ENCODE assay signal across 28 cellular contexts in the genomic region with DNA sequence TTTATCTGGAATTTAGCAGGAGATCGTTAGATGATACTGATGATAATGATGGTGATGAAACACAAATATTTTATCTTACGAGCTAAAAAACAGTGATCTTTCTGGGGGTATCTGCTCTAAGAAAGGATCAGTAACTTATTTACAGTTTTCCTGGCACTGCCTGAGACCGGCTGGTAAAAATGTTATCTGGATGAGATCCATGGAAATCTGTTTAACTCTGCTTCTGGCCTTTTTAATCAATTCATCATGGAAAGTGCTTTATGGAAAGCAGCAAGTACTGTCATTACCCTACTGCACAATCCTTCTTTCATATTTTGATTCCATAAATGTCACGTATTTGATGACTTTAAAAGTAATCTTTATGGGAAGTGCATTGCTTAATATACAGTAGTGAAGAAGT.
"Had no signal": no experiment of that assay in that cellular context is flagged by ENCODE, and none has a peak within 500 bp of the region (broad histone marks: within the 10 kb centered on the region; RNA-seq: fewer than 3 reads in every experiment).

No MANE protein-coding gene starts in this region.

- H3K36me3 Mint-ChIP-seq: stimulated activated effector memory CD8-positive, alpha-beta T cell treated with anti-CD3 and anti-CD28 coated beads, Interleukin-12 subunit alpha, Interleukin-12 subunit beta, amount 100 ng/mL, for 72 hours; stimulated activated memory B cell treated with anti-CD40 and anti-IgM and Interleukin-4, amounts not matched to agents 10 μg/mL and 1 μg/mL and 100 μg/mL, for 72 hours; stimulated activated naive B cell treated with anti-CD40 and anti-IgM and Interleukin-4, amounts not matched to agents 10 μg/mL and 1 μg/mL and 100 μg/mL, for 72 hours; type B pancreatic cell had no signal

- H3K27me3 ChIP-seq: stomach, suprapubic skin, testis, thyroid gland, tibial artery, tibial nerve, transverse colon, upper lobe of left lung, upper lobe of right lung, uterus, vagina had no signal

- H3K4me3 Mint-ChIP-seq: stimulated activated effector memory CD8-positive, alpha-beta T cell treated with anti-CD3 and anti-CD28 coated beads, Interleukin-12 subunit alpha, Interleukin-12 subunit beta, amount 100 ng/mL, for 72 hours; stimulated activated memory B cell treated with anti-CD40 and anti-IgM and Interleukin-4, amounts not matched to agents 10 μg/mL and 1 μg/mL and 100 μg/mL, for 72 hours; stimulated activated naive B cell treated with anti-CD40 and anti-IgM and Interleukin-4, amounts not matched to agents 10 μg/mL and 1 μg/mL and 100 μg/mL, for 72 hours; stimulated activated naive CD8-positive, alpha-beta T cell treated with anti-CD3 and anti-CD28 coated beads, Interleukin-15, amount 100 ng/mL, for 72 hours; stimulated activated naive CD8-positive, alpha-beta T cell treated with anti-CD3 and anti-CD28 coated beads, Interleukin-15, Interleukin-2, amounts not matched to agents 100 ng/mL and 50 ng/mL, for 24 hours; type B pancreatic cell had no signal

- H3K27ac Mint-ChIP-seq: stimulated activated effector memory CD8-positive, alpha-beta T cell treated with anti-CD3 and anti-CD28 coated beads, Interleukin-12 subunit alpha, Interleukin-12 subunit beta, amount 100 ng/mL, for 72 hours; stimulated activated memory B cell treated with anti-CD40 and anti-IgM and Interleukin-4, amounts not matched to agents 10 μg/mL and 1 μg/mL and 100 μg/mL, for 72 hours; stimulated activated naive B cell treated with anti-CD40 and anti-IgM and Interleukin-4, amounts not matched to agents 10 μg/mL and 1 μg/mL and 100 μg/mL, for 72 hours; stimulated activated naive CD8-positive, alpha-beta T cell treated with anti-CD3 and anti-CD28 coated beads, Interleukin-15, amount 100 ng/mL, for 72 hours; stimulated activated naive CD8-positive, alpha-beta T cell treated with anti-CD3 and anti-CD28 coated beads, Interleukin-15, Interleukin-2, amounts not matched to agents 100 ng/mL and 50 ng/mL, for 24 hours; type B pancreatic cell had no signal

- H3K27ac ChIP-seq: stomach, suprapubic skin, testis, thoracic aorta, thyroid gland, tibial artery, tibial nerve, transverse colon, upper lobe of left lung, upper lobe of right lung, uterus, vagina had no signal

- DNase-seq: stimulated activated CD4-positive, alpha-beta T cell treated with anti-CD3 and anti-CD28 coated beads, Interleukin-2, amount 100 ng/mL, for 48 hours; stimulated activated CD4-positive, alpha-beta T cell treated with anti-CD3 and anti-CD28 coated beads, Interleukin-4, amount 100 ng/mL, for 1 hour; stimulated activated CD4-positive, alpha-beta T cell treated with anti-CD3 and anti-CD28 coated beads, Interleukin-4, amount 100 ng/mL, for 24 hours; stimulated activated CD4-positive, alpha-beta T cell treated with anti-CD3 and anti-CD28 coated beads, Interleukin-4, amount 100 ng/mL, for 4 hours; stimulated activated CD8-positive, alpha-beta memory T cell treated with anti-CD3 and anti-CD28 coated beads, Interleukin-4, amount 100 ng/mL, for 48 hours; stimulated activated naive B cell treated with anti-CD40 and anti-IgM and Interleukin-4, amounts not matched to agents 10 μg/mL and 1 μg/mL and 100 μg/mL, for 72 hours; stimulated activated naive CD4-positive, alpha-beta T cell; stimulated activated naive CD4-positive, alpha-beta T cell treated with Interleukin-2 at 50 U/mL for 16 hours; stimulated activated naive CD8-positive, alpha-beta T cell treated with anti-CD3 and anti-CD28 coated beads, Interleukin-15, amount 100 ng/mL, for 72 hours; stimulated activated naive CD8-positive, alpha-beta T cell treated with anti-CD3 and anti-CD28 coated beads, Interleukin-15, Interleukin-2, amounts not matched to agents 100 U/mL and 50 U/mL, for 24 hours; stomach; substantia nigra; testis; thyroid gland; tibial artery; transverse colon; trophoblast cell; upper lobe of left lung; upper lobe of right lung; uterus had no signal

- ATAC-seq: stimulated activated effector memory CD8-positive, alpha-beta T cell treated with anti-CD3 and anti-CD28 coated beads, Interleukin-12 subunit alpha, Interleukin-12 subunit beta, amount 100 ng/mL, for 72 hours; stimulated activated memory B cell treated with anti-CD40 and anti-IgM and Interleukin-4, amounts not matched to agents 10 μg/mL and 1 μg/mL and 100 μg/mL, for 72 hours; stimulated activated naive B cell treated with anti-CD40 and anti-IgM and Interleukin-4, amounts not matched to agents 10 μg/mL and 1 μg/mL and 100 μg/mL, for 72 hours; stimulated activated naive CD8-positive, alpha-beta T cell treated with anti-CD3 and anti-CD28 coated beads, Interleukin-15, amount 100 ng/mL, for 72 hours; stimulated activated naive CD8-positive, alpha-beta T cell treated with anti-CD3 and anti-CD28 coated beads, Interleukin-15, Interleukin-2, amounts not matched to agents 100 U/mL and 50 U/mL, for 24 hours; upper lobe of right lung had no signal

- H3K9me3 Mint-ChIP-seq: type B pancreatic cell had no signal

- H3K36me3 ChIP-seq: stomach, suprapubic skin, thoracic aorta, thyroid gland, tibial artery, tibial nerve, transverse colon, upper lobe of left lung, upper lobe of right lung, uterus, vagina had no signal

- H3K9me3 ChIP-seq: stomach, suprapubic skin, testis, thoracic aorta, thyroid gland, tibial artery, tibial nerve, transverse colon, upper lobe of left lung, upper lobe of right lung, uterus, vagina had no signal

- H3K4me3 ChIP-seq: stomach, suprapubic skin, testis, thoracic aorta, thyroid gland, tibial artery, tibial nerve, transverse colon, upper lobe of left lung, upper lobe of right lung, uterus, vagina had no signal

- H3K27me3 Mint-ChIP-seq: stimulated activated memory B cell treated with anti-CD40 and anti-IgM and Interleukin-4, amounts not matched to agents 10 μg/mL and 1 μg/mL and 100 μg/mL, for 72 hours; stimulated activated naive B cell treated with anti-CD40 and anti-IgM and Interleukin-4, amounts not matched to agents 10 μg/mL and 1 μg/mL and 100 μg/mL, for 72 hours; stimulated activated naive CD8-positive, alpha-beta T cell treated with anti-CD3 and anti-CD28 coated beads, Interleukin-15, amount 100 ng/mL, for 72 hours; stimulated activated naive CD8-positive, alpha-beta T cell treated with anti-CD3 and anti-CD28 coated beads, Interleukin-15, Interleukin-2, amounts not matched to agents 100 ng/mL and 50 ng/mL, for 24 hours; type B pancreatic cell had no signal

- H3K4me1 ChIP-seq: stomach, suprapubic skin, testis, thyroid gland, tibial nerve, transverse colon, upper lobe of left lung, upper lobe of right lung, uterus, vagina had no signal

- H3K4me1 Mint-ChIP-seq: stimulated activated effector memory CD8-positive, alpha-beta T cell treated with anti-CD3 and anti-CD28 coated beads, Interleukin-12 subunit alpha, Interleukin-12 subunit beta, amount 100 ng/mL, for 72 hours; stimulated activated memory B cell treated with anti-CD40 and anti-IgM and Interleukin-4, amounts not matched to agents 10 μg/mL and 1 μg/mL and 100 μg/mL, for 72 hours; stimulated activated naive B cell treated with anti-CD40 and anti-IgM and Interleukin-4, amounts not matched to agents 10 μg/mL and 1 μg/mL and 100 μg/mL, for 72 hours; stimulated activated naive CD8-positive, alpha-beta T cell treated with anti-CD3 and anti-CD28 coated beads, Interleukin-15, amount 100 ng/mL, for 72 hours had no signal
